In genomic region chr7:112009081-112009480, GRCh38 we compare ENCODE assay signal across 12 cellular contexts.
DNase-seq lines count a peak whose midpoint lies in the region; ATAC-seq and TF ChIP-seq lines count a peak whose summit lies in the region.
"Had no signal": no experiment of that assay in that cellular context is flagged by ENCODE, and none has a peak within 500 bp of the region (broad histone marks: within the 10 kb centered on the region; RNA-seq: fewer than 3 reads in every experiment).

No MANE protein-coding gene starts in this region.

- H3K9me3 ChIP-seq in IMR-90 (ENCODE audit: control insufficient read depth, insufficient read depth, low read length): no peaks in the 10 kb centered on the region
- H3K9me3 ChIP-seq: tibial artery had no signal

- H2AK9ac ChIP-seq in IMR-90 (replicated peaks; ENCODE audit: low read depth, low read length, poor library complexity): no peak overlapping the region

- H3K9me1 ChIP-seq in IMR-90 (ENCODE audit: insufficient read depth, low read length): peaks cover 3% of the 10 kb centered on the region; the same call in 1 of the 2 replicates

- H2AFZ ChIP-seq in IMR-90 (replicated peaks; ENCODE audit: low read length, poor library complexity): no peak overlapping the region

- H3K4me3 ChIP-seq in IMR-90 (ENCODE audit: insufficient read depth, low read depth, low read length): no peak overlapping the region
- H3K4me3 ChIP-seq in choroid plexus epithelial cell (ENCODE audit: low read depth, low read length): no peak overlapping the region
- H3K4me3 ChIP-seq: tibial artery had no signal

- no peak overlapping the region for H4K91ac ChIP-seq in IMR-90 (ENCODE audit: insufficient read depth, low read depth, low read length)

- no peak for DNase-seq in activated naive CD8-positive, alpha-beta T cell treated with anti-CD3 and anti-CD28 coated beads, Interleukin-2, amount 50 U/mL, for 24 hours
- DNase-seq in activated naive CD8-positive, alpha-beta T cell treated with anti-CD3 and anti-CD28 coated beads for 36 hours: no peak
- DNase-seq in IMR-90 (peak; percentile 83), choroid plexus epithelial cell (ENCODE audit: low read depth) (peak; percentile 85), hippocampal formation (lab: John Stamatoyannopoulos, UW) (no peak), NCI-H510A (lab: John Stamatoyannopoulos, UW) (no peak)
- DNase-seq in stimulated activated CD4-positive, alpha-beta T cell treated with anti-CD3 and anti-CD28 coated beads, Interleukin-4, amount 100 ng/mL, for 4 hours: no peak
- DNase-seq in activated T-helper 2 cell treated with anti-CD3 and anti-CD28 coated beads, Interferon-gamma antibody, Interleukin-2, Interleukin-4, amounts not matched to agents 10 μg/mL and 5 μg/mL and 100 μg/mL, durations not matched to agents 14 hours and 24 hours and 36 hours (ENCODE audit: low spot score): no peak
- DNase-seq: activated effector memory CD4-positive, alpha-beta T cell treated with Interleukin-2 at 50 U/mL for 16 hours; AML-193; tibial artery had no signal

- H2BK15ac ChIP-seq in IMR-90 (ENCODE audit: low read depth, low read length): no peak overlapping the region

- in situ Hi-C loops in IMR-90 (cut with MboI; ENCODE audit: low sequenced_read_pairs): no loop called here

- no peak overlapping the region for H3K4me2 ChIP-seq in IMR-90 (ENCODE audit: low read depth, low read length)

- CTCF ChIA-PET in IMR-90 (lab: Yijun Ruan, JAX): interaction anchor here (0.7 kb wide), 1 partner anchor 8 kb away, joined by 3 read pairs; no protein-coding TSS in a partner anchor

- no TSS peak for BruUV-seq in IMR-90 (replicated peaks; lab: Mats Ljungman, UMichigan)

- POLR2A ChIA-PET in IMR-90 (lab: Charles Lee; ENCODE audit: unreplicated experiment): no interaction called here

- ATAC-seq in activated naive CD8-positive, alpha-beta T cell treated with anti-CD3 and anti-CD28 coated beads, Interleukin-2, amount 50 U/mL, for 24 hours: peak; percentile 73
- peak; percentile 46; the same call in 1 of the 2 replicates for ATAC-seq in IMR-90 (ENCODE audit: low read depth)

- H3K23ac ChIP-seq in IMR-90 (ENCODE audit: low read depth, low read length): no peak overlapping the region

- H2AK5ac ChIP-seq in IMR-90 (ENCODE audit: low read depth, low read length): no peak overlapping the region

- no peaks in the 10 kb centered on the region for H3K9me3 Mint-ChIP-seq in activated naive CD8-positive, alpha-beta T cell treated with anti-CD3 and anti-CD28 coated beads, Interleukin-2, amount 50 U/mL, for 24 hours
- no peaks in the 10 kb centered on the region for H3K9me3 Mint-ChIP-seq in activated naive CD8-positive, alpha-beta T cell treated with anti-CD3 and anti-CD28 coated beads for 36 hours
- no peaks in the 10 kb centered on the region for H3K9me3 Mint-ChIP-seq in activated T-helper 2 cell treated with anti-CD3 and anti-CD28 coated beads, Interferon-gamma antibody, Interleukin-2, Interleukin-4, amounts not matched to agents 10 μg/mL and 5 μg/mL and 100 μg/mL, durations not matched to agents 14 hours and 24 hours and 36 hours
- H3K9me3 Mint-ChIP-seq: T-helper 2 cell treated with Interferon-gamma antibody and Interleukin-4, amounts not matched to agents 5 μg/mL and 100 μg/mL, for 36 hours had no signal

- H3K79me1 ChIP-seq in IMR-90 (ENCODE audit: low read depth in 1 of 2, low read length in 2 of 2): peaks cover 3 to 4% of the 10 kb centered on the region in 2 experiments; a peak in 1 of 4 replicates

- no peak for TF ChIP-seq RAD21 in IMR-90 (IDR thresholded peaks at IDR 0.05; ENCODE audit: low read length)

- no peak overlapping the region for H4K5ac ChIP-seq in IMR-90 (ENCODE audit: low read depth, low read length)

- no peak overlapping the region for H3K4me3 Mint-ChIP-seq in activated naive CD8-positive, alpha-beta T cell treated with anti-CD3 and anti-CD28 coated beads, Interleukin-2, amount 50 U/mL, for 24 hours
- H3K4me3 Mint-ChIP-seq in activated naive CD8-positive, alpha-beta T cell treated with anti-CD3 and anti-CD28 coated beads for 36 hours: no peak overlapping the region
- no peak overlapping the region for H3K4me3 Mint-ChIP-seq in activated T-helper 2 cell treated with anti-CD3 and anti-CD28 coated beads, Interferon-gamma antibody, Interleukin-2, Interleukin-4, amounts not matched to agents 10 μg/mL and 5 μg/mL and 100 μg/mL, durations not matched to agents 14 hours and 24 hours and 36 hours (ENCODE audit: low read depth)
- H3K4me3 Mint-ChIP-seq: T-helper 2 cell treated with Interferon-gamma antibody and Interleukin-4, amounts not matched to agents 5 μg/mL and 100 μg/mL, for 36 hours had no signal

- dilution Hi-C loops in IMR-90 (cut with HindIII; ENCODE audit: low sequenced_read_pairs, unreplicated experiment): no loop called here

- no peaks in the 10 kb centered on the region for H3K36me3 ChIP-seq in IMR-90 (ENCODE audit: control insufficient read depth, insufficient read depth, low read length)
- H3K36me3 ChIP-seq: tibial artery had no signal

- H4K8ac ChIP-seq in IMR-90 (ENCODE audit: low read depth in 2 of 2, low read length in 2 of 2): no peak overlapping the region

- no peak overlapping the region for H2BK120ac ChIP-seq in IMR-90 (ENCODE audit: low read depth, low read length)

- peaks cover 2% of the 10 kb centered on the region for H3K27me3 Mint-ChIP-seq in activated naive CD8-positive, alpha-beta T cell treated with anti-CD3 and anti-CD28 coated beads, Interleukin-2, amount 50 U/mL, for 24 hours
- peaks cover 6% of the 10 kb centered on the region for H3K27me3 Mint-ChIP-seq in activated naive CD8-positive, alpha-beta T cell treated with anti-CD3 and anti-CD28 coated beads for 36 hours
- no peaks in the 10 kb centered on the region for H3K27me3 Mint-ChIP-seq in activated T-helper 2 cell treated with anti-CD3 and anti-CD28 coated beads, Interferon-gamma antibody, Interleukin-2, Interleukin-4, amounts not matched to agents 10 μg/mL and 5 μg/mL and 100 μg/mL, durations not matched to agents 14 hours and 24 hours and 36 hours (ENCODE audit: low read depth)

- H3K27ac ChIP-seq in IMR-90 (ENCODE audit: insufficient read depth, low read length): no peak overlapping the region
- H3K27ac ChIP-seq: tibial artery had no signal

- intact Hi-C loops in IMR-90 (cut with micrococcal nuclease): no loop called here
- intact Hi-C loops in activated T-helper 2 cell treated with anti-CD3 and anti-CD28 coated beads, Interferon-gamma antibody, Interleukin-2, Interleukin-4, amounts not matched to agents 10 μg/mL and 5 μg/mL and 100 μg/mL, durations not matched to agents 14 hours and 24 hours and 36 hours (cut with micrococcal nuclease): no loop called here

- no peak overlapping the region for H3K18ac ChIP-seq in IMR-90 (ENCODE audit: low read depth, low read length)

- H3K56ac ChIP-seq in IMR-90 (ENCODE audit: extremely low read depth, insufficient read depth, low read length): no peak overlapping the region

- H3K14ac ChIP-seq in IMR-90 (replicated peaks; ENCODE audit: low read depth, low read length): no peak overlapping the region

- H3K27me3 ChIP-seq in IMR-90 (ENCODE audit: control insufficient read depth, insufficient read depth, low read length): no peaks in the 10 kb centered on the region
- H3K27me3 ChIP-seq: tibial artery had no signal

- no peak for TF ChIP-seq POLR2A in IMR-90 (IDR thresholded peaks at IDR 0.05; ENCODE audit: low read depth, low read length)

- no peaks in the 10 kb centered on the region; the same call in 1 of the 2 replicates for H4K20me1 ChIP-seq in IMR-90 (ENCODE audit: insufficient read depth, low read length)

- no peak overlapping the region for H2BK20ac ChIP-seq in IMR-90 (ENCODE audit: low read depth, low read length)

- TF ChIP-seq CTCF in IMR-90 (conservative IDR thresholded peaks at IDR 0.05; ENCODE audit: low read depth, low read length) (no peak), choroid plexus epithelial cell (conservative IDR thresholded peaks at IDR 0.05; ENCODE audit: low read depth, low read length) (no peak)

- no peak overlapping the region for H3K4ac ChIP-seq in IMR-90 (ENCODE audit: low read depth, low read length)

- H2BK5ac ChIP-seq in IMR-90 (ENCODE audit: low read depth, low read length, poor library complexity, severe bottlenecking): no peak overlapping the region

- H3K9ac ChIP-seq in IMR-90 (ENCODE audit: low read depth, low read length): no peak overlapping the region

- no peaks in the 10 kb centered on the region for H3K36me3 Mint-ChIP-seq in activated naive CD8-positive, alpha-beta T cell treated with anti-CD3 and anti-CD28 coated beads, Interleukin-2, amount 50 U/mL, for 24 hours (ENCODE audit: low read depth)
- no peaks in the 10 kb centered on the region for H3K36me3 Mint-ChIP-seq in activated naive CD8-positive, alpha-beta T cell treated with anti-CD3 and anti-CD28 coated beads for 36 hours
- no peaks in the 10 kb centered on the region for H3K36me3 Mint-ChIP-seq in activated T-helper 2 cell treated with anti-CD3 and anti-CD28 coated beads, Interferon-gamma antibody, Interleukin-2, Interleukin-4, amounts not matched to agents 10 μg/mL and 5 μg/mL and 100 μg/mL, durations not matched to agents 14 hours and 24 hours and 36 hours (ENCODE audit: low read depth)

- peaks cover 3% of the 10 kb centered on the region for H3K4me1 Mint-ChIP-seq in activated naive CD8-positive, alpha-beta T cell treated with anti-CD3 and anti-CD28 coated beads, Interleukin-2, amount 50 U/mL, for 24 hours
- peaks cover 7% of the 10 kb centered on the region for H3K4me1 Mint-ChIP-seq in activated naive CD8-positive, alpha-beta T cell treated with anti-CD3 and anti-CD28 coated beads for 36 hours
- H3K4me1 Mint-ChIP-seq in activated T-helper 2 cell treated with anti-CD3 and anti-CD28 coated beads, Interferon-gamma antibody, Interleukin-2, Interleukin-4, amounts not matched to agents 10 μg/mL and 5 μg/mL and 100 μg/mL, durations not matched to agents 14 hours and 24 hours and 36 hours (ENCODE audit: low read depth): peaks cover 3% of the 10 kb centered on the region

- no peak overlapping the region for H3K27ac Mint-ChIP-seq in activated naive CD8-positive, alpha-beta T cell treated with anti-CD3 and anti-CD28 coated beads, Interleukin-2, amount 50 U/mL, for 24 hours
- no peak overlapping the region for H3K27ac Mint-ChIP-seq in activated naive CD8-positive, alpha-beta T cell treated with anti-CD3 and anti-CD28 coated beads for 36 hours
- no peak overlapping the region for H3K27ac Mint-ChIP-seq in activated T-helper 2 cell treated with anti-CD3 and anti-CD28 coated beads, Interferon-gamma antibody, Interleukin-2, Interleukin-4, amounts not matched to agents 10 μg/mL and 5 μg/mL and 100 μg/mL, durations not matched to agents 14 hours and 24 hours and 36 hours
- H3K27ac Mint-ChIP-seq: T-helper 2 cell treated with Interferon-gamma antibody and Interleukin-4, amounts not matched to agents 5 μg/mL and 100 μg/mL, for 36 hours had no signal

- no peaks in the 10 kb centered on the region for H3K4me1 ChIP-seq in IMR-90 (ENCODE audit: control insufficient read depth, insufficient read depth, low read length)
- H3K4me1 ChIP-seq: tibial artery had no signal

TF ChIP-seq in IMR-90, 13 proteins besides CTCF, POLR2A, EP300 and RAD21 (continues in another document):
- no peak for TF ChIP-seq CEBPB (IDR thresholded peaks at IDR 0.05; ENCODE audit: low read depth, low read length)

Comparison
In these comparisons a context has a peak if more than half of its experiments do, and no peak if none do; other contexts are left out.
1. DNase-seq: peak in IMR-90 (single experiment) and choroid plexus epithelial cell (single experiment); none in activated naive CD8-positive, alpha-beta T cell treated with anti-CD3 and anti-CD28 coated beads, Interleukin-2, amount 50 U/mL, for 24 hours (single experiment), activated naive CD8-positive, alpha-beta T cell treated with anti-CD3 and anti-CD28 coated beads for 36 hours (single experiment), hippocampal formation (0 of 2), NCI-H510A (single experiment), stimulated activated CD4-positive, alpha-beta T cell treated with anti-CD3 and anti-CD28 coated beads, Interleukin-4, amount 100 ng/mL, for 4 hours (0 of 2) and activated T-helper 2 cell treated with anti-CD3 and anti-CD28 coated beads, Interferon-gamma antibody, Interleukin-2, Interleukin-4, amounts not matched to agents 10 μg/mL and 5 μg/mL and 100 μg/mL, durations not matched to agents 14 hours and 24 hours and 36 hours (single experiment).